Comparison of ENCODE assay signal across 17 cellular contexts in genomic region chr9:136375096-136375495, GRCh38. TPM values are rescaled to one million over a fixed set of nuclear protein-coding genes. Genes with fewer than 3 reads are reported as not detected.
A peak's percentile ranks its signal among the peaks of the same experiment; 100 is the strongest.
DNase-seq lines count a peak whose midpoint lies in the region; ATAC-seq, FAIRE-seq and TF ChIP-seq lines count a peak whose summit lies in the region.
"Had no signal": no experiment of that assay in that cellular context is flagged by ENCODE, and none has a peak within 500 bp of the region (broad histone marks: within the 10 kb centered on the region; RNA-seq: fewer than 3 reads in every experiment).

No MANE protein-coding gene starts in this region.

- no peak overlapping the region for H3K27ac ChIP-seq in astrocyte (ENCODE audit: low read depth, low read length)
- H3K27ac ChIP-seq: GM23248 had no signal

- H3K4me1 ChIP-seq in astrocyte (ENCODE audit: insufficient read depth, low read length) = peaks cover 10% of the 10 kb centered on the region

- no peaks in the 10 kb centered on the region for H3K36me3 Mint-ChIP-seq in stimulated activated naive CD8-positive, alpha-beta T cell treated with anti-CD3 and anti-CD28 coated beads, Interleukin-15, Interleukin-2, amounts not matched to agents 100 ng/mL and 50 ng/mL, for 24 hours (ENCODE audit: low read depth)
- H3K36me3 Mint-ChIP-seq in astrocyte (ENCODE audit: low read depth, unreplicated experiment) (peaks cover 4% of the 10 kb centered on the region), nephron progenitor cell (ENCODE audit: low read depth) (no peaks in the 10 kb centered on the region)
- H3K36me3 Mint-ChIP-seq in activated naive CD8-positive, alpha-beta T cell treated with anti-CD3 and anti-CD28 coated beads, Interleukin-2, amount 50 U/mL, for 24 hours (ENCODE audit: low read depth) = peaks cover 2% of the 10 kb centered on the region

- no peak overlapping the region for H3K4me2 ChIP-seq in astrocyte (ENCODE audit: low read length)

- H3K27me3 Mint-ChIP-seq in stimulated activated naive CD8-positive, alpha-beta T cell treated with anti-CD3 and anti-CD28 coated beads, Interleukin-15, Interleukin-2, amounts not matched to agents 100 ng/mL and 50 ng/mL, for 24 hours = no peaks in the 10 kb centered on the region
- H3K27me3 Mint-ChIP-seq in stimulated activated naive CD8-positive, alpha-beta T cell treated with anti-CD3 and anti-CD28 coated beads, Interleukin-15, amount 100 ng/mL, for 72 hours = no peaks in the 10 kb centered on the region
- H3K27me3 Mint-ChIP-seq in astrocyte (ENCODE audit: low read depth, unreplicated experiment) (no peaks in the 10 kb centered on the region), nephron progenitor cell (ENCODE audit: low read depth, poor library complexity) (peaks cover 2% of the 10 kb centered on the region)
- H3K27me3 Mint-ChIP-seq in activated naive CD8-positive, alpha-beta T cell treated with anti-CD3 and anti-CD28 coated beads, Interleukin-2, amount 50 U/mL, for 24 hours = no peaks in the 10 kb centered on the region
- H3K27me3 Mint-ChIP-seq: CD4-positive, alpha-beta T cell had no signal

- H3K4me3 Mint-ChIP-seq in stimulated activated naive CD8-positive, alpha-beta T cell treated with anti-CD3 and anti-CD28 coated beads, Interleukin-15, Interleukin-2, amounts not matched to agents 100 ng/mL and 50 ng/mL, for 24 hours = no peak overlapping the region
- H3K4me3 Mint-ChIP-seq in stimulated activated naive CD8-positive, alpha-beta T cell treated with anti-CD3 and anti-CD28 coated beads, Interleukin-15, amount 100 ng/mL, for 72 hours = no peak overlapping the region
- H3K4me3 Mint-ChIP-seq in astrocyte (ENCODE audit: unreplicated experiment) (no peak overlapping the region), nephron progenitor cell (no peak overlapping the region)
- H3K4me3 Mint-ChIP-seq in activated naive CD8-positive, alpha-beta T cell treated with anti-CD3 and anti-CD28 coated beads, Interleukin-2, amount 50 U/mL, for 24 hours = no peak overlapping the region
- H3K4me3 Mint-ChIP-seq: CD4-positive, alpha-beta T cell had no signal

- no peaks in the 10 kb centered on the region for H3K9me3 ChIP-seq in astrocyte (ENCODE audit: insufficient read depth, low read depth, low read length)

- H3K27ac Mint-ChIP-seq in stimulated activated naive CD8-positive, alpha-beta T cell treated with anti-CD3 and anti-CD28 coated beads, Interleukin-15, Interleukin-2, amounts not matched to agents 100 ng/mL and 50 ng/mL, for 24 hours = peak overlapping the region; percentile 63
- no peak overlapping the region for H3K27ac Mint-ChIP-seq in stimulated activated naive CD8-positive, alpha-beta T cell treated with anti-CD3 and anti-CD28 coated beads, Interleukin-15, amount 100 ng/mL, for 72 hours
- H3K27ac Mint-ChIP-seq in astrocyte (ENCODE audit: unreplicated experiment) (peak overlapping the region; percentile 58), nephron progenitor cell (peak overlapping the region; percentile 54)
- no peak overlapping the region for H3K27ac Mint-ChIP-seq in activated naive CD8-positive, alpha-beta T cell treated with anti-CD3 and anti-CD28 coated beads, Interleukin-2, amount 50 U/mL, for 24 hours
- H3K27ac Mint-ChIP-seq: CD4-positive, alpha-beta T cell had no signal

- FAIRE-seq in astrocyte (lab: Jason Lieb, UNC) = no peak
- FAIRE-seq: GM18507, HepG2 had no signal

- peaks cover 4% of the 10 kb centered on the region for H3K4me1 Mint-ChIP-seq in stimulated activated naive CD8-positive, alpha-beta T cell treated with anti-CD3 and anti-CD28 coated beads, Interleukin-15, Interleukin-2, amounts not matched to agents 100 ng/mL and 50 ng/mL, for 24 hours (ENCODE audit: low read depth)
- peaks cover 9% of the 10 kb centered on the region for H3K4me1 Mint-ChIP-seq in stimulated activated naive CD8-positive, alpha-beta T cell treated with anti-CD3 and anti-CD28 coated beads, Interleukin-15, amount 100 ng/mL, for 72 hours
- H3K4me1 Mint-ChIP-seq in astrocyte (ENCODE audit: low read depth, unreplicated experiment) (peaks cover 6% of the 10 kb centered on the region), nephron progenitor cell (peaks cover 22% of the 10 kb centered on the region)
- peaks cover 3% of the 10 kb centered on the region for H3K4me1 Mint-ChIP-seq in activated naive CD8-positive, alpha-beta T cell treated with anti-CD3 and anti-CD28 coated beads, Interleukin-2, amount 50 U/mL, for 24 hours

- no peaks in the 10 kb centered on the region for H3K27me3 ChIP-seq in astrocyte (ENCODE audit: insufficient read depth, low read length)

- DNase-seq in stimulated activated naive CD8-positive, alpha-beta T cell treated with anti-CD3 and anti-CD28 coated beads, Interleukin-15, amount 100 ng/mL, for 72 hours = no peak
- DNase-seq in astrocyte (ENCODE audit: low read depth) (no peak), nephron progenitor cell (no peak), KG1 (lab: John Stamatoyannopoulos, UW) (no peak), iPS-NIHi11 (ENCODE audit: low spot score) (no peak)
- no peak for DNase-seq in activated naive CD8-positive, alpha-beta T cell treated with anti-CD3 and anti-CD28 coated beads, Interleukin-2, amount 50 U/mL, for 24 hours
- DNase-seq: 8988T; AML-193; C1 segment of cervical spinal cord; Calu3; CD4-positive, alpha-beta T cell; DMS 273 treated with DMSO at 0.1 percent for 48 hours; GM23248; H7 had no signal

- H3K9me3 Mint-ChIP-seq in stimulated activated naive CD8-positive, alpha-beta T cell treated with anti-CD3 and anti-CD28 coated beads, Interleukin-15, Interleukin-2, amounts not matched to agents 100 ng/mL and 50 ng/mL, for 24 hours = no peaks in the 10 kb centered on the region
- no peaks in the 10 kb centered on the region for H3K9me3 Mint-ChIP-seq in stimulated activated naive CD8-positive, alpha-beta T cell treated with anti-CD3 and anti-CD28 coated beads, Interleukin-15, amount 100 ng/mL, for 72 hours
- H3K9me3 Mint-ChIP-seq in astrocyte (ENCODE audit: unreplicated experiment) (no peaks in the 10 kb centered on the region), nephron progenitor cell (no peaks in the 10 kb centered on the region)
- H3K9me3 Mint-ChIP-seq in activated naive CD8-positive, alpha-beta T cell treated with anti-CD3 and anti-CD28 coated beads, Interleukin-2, amount 50 U/mL, for 24 hours = no peaks in the 10 kb centered on the region
- H3K9me3 Mint-ChIP-seq: CD4-positive, alpha-beta T cell had no signal

- H4K20me1 ChIP-seq in astrocyte (ENCODE audit: insufficient read depth, low read length) = no peaks in the 10 kb centered on the region

- no peaks in the 10 kb centered on the region for H3K79me2 ChIP-seq in astrocyte (ENCODE audit: insufficient read depth, low read length)

- TF ChIP-seq CTCF in astrocyte (IDR thresholded peaks at IDR 0.05; ENCODE audit: insufficient read depth, low read depth, low read length) = no peak
- TF ChIP-seq CTCF in nephron progenitor cell (IDR thresholded peaks at IDR 0.05) = no peak

- ATAC-seq in stimulated activated naive CD8-positive, alpha-beta T cell treated with anti-CD3 and anti-CD28 coated beads, Interleukin-15, amount 100 ng/mL, for 72 hours = no peak
- no peak for ATAC-seq in activated naive CD8-positive, alpha-beta T cell treated with anti-CD3 and anti-CD28 coated beads, Interleukin-2, amount 50 U/mL, for 24 hours
- ATAC-seq: HepG2 had no signal

- H3K9ac ChIP-seq in astrocyte (ENCODE audit: low read length) = no peak overlapping the region
- H3K9ac ChIP-seq: GM23248 had no signal

- no peak overlapping the region for H2AFZ ChIP-seq in astrocyte (ENCODE audit: low read depth, low read length)
- H2AFZ ChIP-seq: GM23248 had no signal

- no peaks in the 10 kb centered on the region for H3K36me3 ChIP-seq in astrocyte (ENCODE audit: insufficient read depth, low read length)

- H3K4me3 ChIP-seq in astrocyte (ENCODE audit: insufficient read depth, low read depth, low read length) = no peak overlapping the region
- H3K4me3 ChIP-seq: GM23248 had no signal

RNA-seq across cellular contexts. Expression of gene CARD9, which starts 1.6 kb away (rescaled TPM):
- total RNA-seq in astrocyte = 2.7 and 4.2 TPM in 2 replicates

RNA-seq across cellular contexts. Expression of gene DNLZ, which starts 11.6 kb away (rescaled TPM):
- total RNA-seq in astrocyte = 14.0 and 17.4 TPM in 2 replicates

RNA-seq across cellular contexts. Expression of gene SNAPC4, which starts 24.9 kb away (rescaled TPM):
- total RNA-seq in astrocyte = 13.8 and 18.6 TPM in 2 replicates

RNA-seq across cellular contexts. Expression of gene ENTR1, which starts 35.3 kb away (rescaled TPM):
- 71.5 and 71.7 TPM in 2 replicates for total RNA-seq in astrocyte

RNA-seq across cellular contexts. Expression of gene PMPCA, which starts 35.4 kb away (rescaled TPM):
- total RNA-seq in astrocyte = 91.6 and 94.4 TPM in 2 replicates

Comparison
In these comparisons a context has a peak if more than half of its experiments do, and no peak if none do; other contexts are left out.
1. H3K27ac Mint-ChIP-seq: peak in stimulated activated naive CD8-positive, alpha-beta T cell treated with anti-CD3 and anti-CD28 coated beads, Interleukin-15, Interleukin-2, amounts not matched to agents 100 ng/mL and 50 ng/mL, for 24 hours (single experiment), astrocyte (single experiment) and nephron progenitor cell (single experiment); none in stimulated activated naive CD8-positive, alpha-beta T cell treated with anti-CD3 and anti-CD28 coated beads, Interleukin-15, amount 100 ng/mL, for 72 hours (0 of 2) and activated naive CD8-positive, alpha-beta T cell treated with anti-CD3 and anti-CD28 coated beads, Interleukin-2, amount 50 U/mL, for 24 hours (single experiment).